In genomic region chr1:145964328-145965118, GRCh38 we compare ENCODE assay signal across 8 cellular contexts. TPM values are rescaled to one million over a fixed set of nuclear protein-coding genes. Genes with fewer than 3 reads are reported as not detected.
DNase-seq lines count a peak whose midpoint lies in the region; ATAC-seq and TF ChIP-seq lines count a peak whose summit lies in the region.

Gene ANKRD34A, minus strand, starts transcription at chr1:145964575. Its CDS starts 2,816 bp downstream, at chr1:145961759.
Gene POLR3GL, plus strand, starts transcription at chr1:145964690. Its CDS starts 10,176 bp downstream, at chr1:145974866.

- H3K9me3 Mint-ChIP-seq in activated naive CD8-positive, alpha-beta T cell treated with anti-CD3 and anti-CD28 coated beads for 36 hours: peaks cover 5% of the 10 kb centered on the region

- H3K27me3 ChIP-seq in parathyroid adenoma (ENCODE audit: control insufficient read depth, insufficient read depth, low read length) (no peaks in the 10 kb centered on the region), tibial nerve (no peaks in the 10 kb centered on the region)

- H3K9ac ChIP-seq in parathyroid adenoma: no peak within 1 kb of the TSS

- H3K9me3 ChIP-seq in parathyroid adenoma (ENCODE audit: control insufficient read depth, low read length) (no peaks in the 10 kb centered on the region), tibial nerve (peaks cover 0 to 8% (median 0%) of the 10 kb centered on the region in 4 donors)

- H3K4me2 ChIP-seq in parathyroid adenoma (ENCODE audit: low read length): peak within 1 kb of the TSS; percentile 78

- no peak for TF ChIP-seq CTCF in GM12864 (IDR thresholded peaks at IDR 0.05; ENCODE audit: low read depth, low read length, missing control alignments)
- TF ChIP-seq CTCF in parathyroid adenoma (IDR thresholded peaks at IDR 0.05): no peak
- peak in 1 of 5 experiments; percentile 54 for TF ChIP-seq CTCF in tibial nerve (IDR thresholded peaks at IDR 0.05)

- H3K4me3 ChIP-seq in GM12864 (ENCODE audit: low read depth, low read length): peak within 1 kb of the TSS; percentile 77
- peak within 1 kb of the TSS; percentile 48 for H3K4me3 ChIP-seq in parathyroid adenoma (ENCODE audit: low read depth, low read length)
- H3K4me3 ChIP-seq in tibial nerve: peak within 1 kb of the TSS; percentile 34 to 74 (median 60)

- peak within 1 kb of the TSS; percentile 95 for H3K27ac Mint-ChIP-seq in activated naive CD8-positive, alpha-beta T cell treated with anti-CD3 and anti-CD28 coated beads for 36 hours

- H3K79me2 ChIP-seq in parathyroid adenoma: peaks cover 7% of the 10 kb centered on the region

- peak within 1 kb of the TSS; percentile 89 for H3K4me3 Mint-ChIP-seq in activated naive CD8-positive, alpha-beta T cell treated with anti-CD3 and anti-CD28 coated beads for 36 hours

- ATAC-seq in HG02623 (IDR thresholded peaks at IDR 0.05; ENCODE audit: unreplicated experiment): peak; percentile 92

- TF ChIP-seq EP300 in tibial nerve (IDR thresholded peaks at IDR 0.05): peak; percentile 65 to 99

- peak within 1 kb of the TSS; percentile 67 for H2AFZ ChIP-seq in parathyroid adenoma

- H3K27ac ChIP-seq in parathyroid adenoma: peak within 1 kb of the TSS; percentile 92
- H3K27ac ChIP-seq in tibial nerve: peak within 1 kb of the TSS; percentile 84 to 97 (median 91)

- no peaks in the 10 kb centered on the region for H3K36me3 ChIP-seq in parathyroid adenoma (ENCODE audit: control insufficient read depth, insufficient read depth, low read length)
- H3K36me3 ChIP-seq in tibial nerve: peaks cover 0 to 9% (median 0%) of the 10 kb centered on the region in 3 donors

- 1% methylated on average over 32 to 34 of the region's 37 CpGs for WGBS in tibial nerve, 2 donors

- peaks cover 30% of the 10 kb centered on the region for H3K36me3 Mint-ChIP-seq in activated naive CD8-positive, alpha-beta T cell treated with anti-CD3 and anti-CD28 coated beads for 36 hours

- peaks cover 32% of the 10 kb centered on the region for H3K4me1 Mint-ChIP-seq in activated naive CD8-positive, alpha-beta T cell treated with anti-CD3 and anti-CD28 coated beads for 36 hours

- TF ChIP-seq POLR2A in tibial nerve (IDR thresholded peaks at IDR 0.05): peak; percentile 88 to 98

- H3K27me3 Mint-ChIP-seq in activated naive CD8-positive, alpha-beta T cell treated with anti-CD3 and anti-CD28 coated beads for 36 hours: no peaks in the 10 kb centered on the region

- DNase-seq in GM12864 (ENCODE audit: low read depth): peak; percentile 91
- peak; percentile 95 for DNase-seq in NCI-H1092 treated with DMSO at 0.1 percent for 48 hours (lab: John Stamatoyannopoulos, UW)
- DNase-seq in SKM-1 treated with dmso at 0.1 percent for 144 hours (lab: John Stamatoyannopoulos, UW; ENCODE audit: unreplicated experiment): peak; percentile 95
- DNase-seq in activated naive CD8-positive, alpha-beta T cell treated with anti-CD3 and anti-CD28 coated beads for 36 hours: peak; percentile 89
- peak; percentile 98 for DNase-seq in cardiac septum (ENCODE audit: low spot score)
- DNase-seq in tibial nerve (ENCODE audit: low spot score in 2 of 2): peak; percentile 91 to 95

- intact Hi-C loops in cardiac septum (cut with DNase I): loop anchor here (2.0 to 5.0 kb wide), 3 partner anchors 14 to 38 kb away; partner anchors contain the start of genes RBM8A and TXNIP

- H3K4me1 ChIP-seq in parathyroid adenoma (peaks cover 8% of the 10 kb centered on the region), tibial nerve (peaks cover 0 to 57% (median 21%) of the 10 kb centered on the region in 4 donors)

RNA-seq across cellular contexts. Expression of gene ANKRD34A, which starts in this region (rescaled TPM):
- 10 to 100 TPM in 1 of 2 experiments, 1 to 10 TPM in 1; 9.3 to 10.3 TPM for total RNA-seq in activated naive CD8-positive, alpha-beta T cell treated with anti-CD3 and anti-CD28 coated beads for 36 hours
- total RNA-seq in cardiac septum: 2.9 TPM
- 1 to 10 TPM in 2 of 4 donors, under 1 TPM in 2; 0.39 to 2.4 (median 1.3) TPM for total RNA-seq in tibial nerve

RNA-seq across cellular contexts. Expression of gene POLR3GL, which starts in this region (rescaled TPM):
- total RNA-seq in activated naive CD8-positive, alpha-beta T cell treated with anti-CD3 and anti-CD28 coated beads for 36 hours: 10 to 100 TPM; 21.1 to 21.9 TPM
- 36.8 TPM for total RNA-seq in cardiac septum
- 10 to 100 TPM; 20.1 to 33.1 (median 28.9) TPM for total RNA-seq in tibial nerve

Comparison
In these comparisons a context has a peak if more than half of its experiments do, and no peak if none do; other contexts are left out.
1. Peak in every context shown above with its lines: DNase-seq, ATAC-seq, H3K4me3 ChIP-seq and H3K27ac ChIP-seq.